24 cellular contexts compared by ENCODE assay signal in genomic region chr1:99634971-99635624, GRCh38. TPM values are rescaled to one million over a fixed set of nuclear protein-coding genes. Genes with fewer than 3 reads are reported as not detected.
DNase-seq lines count a peak whose midpoint lies in the region; ATAC-seq, FAIRE-seq and TF ChIP-seq lines count a peak whose summit lies in the region.
"Had no signal": no experiment of that assay in that cellular context is flagged by ENCODE, and none has a peak within 500 bp of the region (broad histone marks: within the 10 kb centered on the region; RNA-seq: fewer than 3 reads in every experiment).

No MANE protein-coding gene starts in this region.

- H3K27ac Mint-ChIP-seq in nephron, result peak overlapping the region in 2 of 3 experiments; percentile 6 to 33
- H3K27ac Mint-ChIP-seq: CD4-positive, alpha-beta memory T cell had no signal

- H3K9me3 Mint-ChIP-seq in nephron, result no peaks in the 10 kb centered on the region
- H3K9me3 Mint-ChIP-seq in activated T-cell treated with anti-CD3 and anti-CD28 coated beads, Interleukin-2, amount 50 U/mL, for 4 hours, result no peaks in the 10 kb centered on the region
- H3K9me3 Mint-ChIP-seq: CD4-positive, alpha-beta memory T cell had no signal

- no peak overlapping the region for H3K4me3 Mint-ChIP-seq in nephron
- H3K4me3 Mint-ChIP-seq in activated T-cell treated with anti-CD3 and anti-CD28 coated beads, Interleukin-2, amount 50 U/mL, for 4 hours, result no peak overlapping the region
- H3K4me3 Mint-ChIP-seq: CD4-positive, alpha-beta memory T cell had no signal

- no peak for TF ChIP-seq POLR2A in A549 (IDR thresholded peaks at IDR 0.05; ENCODE audit: low read length)

- peaks cover 26% of the 10 kb centered on the region for H3K4me1 Mint-ChIP-seq in nephron
- H3K4me1 Mint-ChIP-seq in activated T-cell treated with anti-CD3 and anti-CD28 coated beads, Interleukin-2, amount 50 U/mL, for 4 hours (ENCODE audit: low read depth), result no peaks in the 10 kb centered on the region
- H3K4me1 Mint-ChIP-seq: CD4-positive, alpha-beta memory T cell had no signal

- WGBS in A549 (ENCODE audit: missing lambda C conversion rate), result 81% methylated on average over 3 of the region's 3 CpGs

- ATAC-seq in A549 (no peak), HG02870 (IDR thresholded peaks at IDR 0.05; ENCODE audit: unreplicated experiment) (no peak), GM21528 (IDR thresholded peaks at IDR 0.05; ENCODE audit: low FRiP score, unreplicated experiment) (no peak)
- ATAC-seq in activated T-cell treated with anti-CD3 and anti-CD28 coated beads, Interleukin-2, amount 50 U/mL, for 4 hours, result no peak
- ATAC-seq: HCT116 had no signal

- DNase-seq in A549 (ENCODE audit: low read depth in 1 of 2, low spot score in 1 of 2) (no peak), D721Med (ENCODE audit: insufficient read length, low spot score) (no peak), astrocyte of the spinal cord (ENCODE audit: low read depth, low spot score) (peak; percentile 47)
- DNase-seq in activated T-cell treated with anti-CD3 and anti-CD28 coated beads, Interleukin-2, amount 50 U/mL, for 4 hours, result no peak
- DNase-seq: ACHN; CD4-positive, alpha-beta memory T cell; DMS153; GOT3; Kasumi-1; MM.1S; NCI-H1048; NCI-H1436 treated with DMSO at 0.1 percent for 48 hours; NCI-H1930; NCI-H226; NCI-H524 treated with DMSO at 0.1 percent for 48 hours; Right ventricle myocardium superior; SK-N-SH had no signal

- TF ChIP-seq CTCF in A549 (IDR thresholded peaks at IDR 0.05), result no peak
- TF ChIP-seq CTCF in D721Med (IDR thresholded peaks at IDR 0.05; ENCODE audit: insufficient read depth, missing control alignments), result no peak
- no peak for TF ChIP-seq CTCF in astrocyte of the spinal cord (IDR thresholded peaks at IDR 0.05; ENCODE audit: low read depth, low read length)
- no peak for TF ChIP-seq CTCF in nephron (IDR thresholded peaks at IDR 0.05; ENCODE audit: unreplicated experiment in 3 of 3)

- no peak overlapping the region for H3K4me2 ChIP-seq in A549
- H3K4me2 ChIP-seq: BLaER1, SK-N-SH had no signal

- peak; percentile 7 for FAIRE-seq in A549 (lab: Jason Lieb, UNC)
- FAIRE-seq in D721Med (lab: Jason Lieb, UNC), result peak; percentile 53
- FAIRE-seq: GM12891 had no signal

- H3K4me3 ChIP-seq in A549 (no peak overlapping the region), astrocyte of the spinal cord (ENCODE audit: low read depth, low read length) (no peak overlapping the region)
- H3K4me3 ChIP-seq: BLaER1 had no signal

- TF ChIP-seq RAD21 in A549 (conservative IDR thresholded peaks at IDR 0.05 in 1 of 2, IDR thresholded peaks at IDR 0.05 in 1 of 2), result no peak

- in situ Hi-C loops in astrocyte of the spinal cord (cut with HindIII; ENCODE audit: low sequenced_read_pairs), result no loop called here

- H3K27me3 Mint-ChIP-seq in nephron (ENCODE audit: low read depth), result no peaks in the 10 kb centered on the region
- no peaks in the 10 kb centered on the region for H3K27me3 Mint-ChIP-seq in activated T-cell treated with anti-CD3 and anti-CD28 coated beads, Interleukin-2, amount 50 U/mL, for 4 hours (ENCODE audit: low read depth)

- H3K4me1 ChIP-seq in A549, result no peaks in the 10 kb centered on the region
- H3K4me1 ChIP-seq: BLaER1 had no signal

- no peak overlapping the region for H3K27ac ChIP-seq in A549
- H3K27ac ChIP-seq: BLaER1 had no signal

- no peak for TF ChIP-seq EP300 in A549 (IDR thresholded peaks at IDR 0.05)

- H3K9me3 ChIP-seq in A549, result no peaks in the 10 kb centered on the region
- H3K9me3 ChIP-seq: BLaER1, SK-N-SH had no signal

- CTCF ChIA-PET in A549 (lab: Yijun Ruan, JAX), result no interaction called here

- no peaks in the 10 kb centered on the region for H3K36me3 Mint-ChIP-seq in nephron (ENCODE audit: low read depth)
- H3K36me3 Mint-ChIP-seq in activated T-cell treated with anti-CD3 and anti-CD28 coated beads, Interleukin-2, amount 50 U/mL, for 4 hours (ENCODE audit: insufficient read depth), result no peaks in the 10 kb centered on the region
- H3K36me3 Mint-ChIP-seq: CD4-positive, alpha-beta memory T cell had no signal

- POLR2A ChIA-PET in A549 (lab: Yijun Ruan, JAX), result no interaction called here

TF ChIP-seq in A549, 52 proteins besides CTCF, POLR2A, EP300 and RAD21:
- no peak for TF ChIP-seq TFCP2L1 (CRISPR knock-in tag; IDR thresholded peaks at IDR 0.05)
- no peak for TF ChIP-seq JUNB (IDR thresholded peaks at IDR 0.05)
- no peak for TF ChIP-seq E2F6 (IDR thresholded peaks at IDR 0.05; ENCODE audit: borderline replicate concordance, low read depth)
- no peak for TF ChIP-seq HMGXB4 (CRISPR knock-in tag; IDR thresholded peaks at IDR 0.05; ENCODE audit: borderline replicate concordance)
- TF ChIP-seq ZSCAN20 (CRISPR knock-in tag; IDR thresholded peaks at IDR 0.05), result no peak
- no peak for TF ChIP-seq TP53 (CRISPR knock-in tag; IDR thresholded peaks at IDR 0.05)
- no peak for TF ChIP-seq KDM5A (IDR thresholded peaks at IDR 0.05)
- no peak for TF ChIP-seq SREBF2 (IDR thresholded peaks at IDR 0.05)
- no peak for TF ChIP-seq REST (IDR thresholded peaks at IDR 0.05)
- TF ChIP-seq RARB (CRISPR knock-in tag; IDR thresholded peaks at IDR 0.05), result no peak
- TF ChIP-seq EHMT2 (IDR thresholded peaks at IDR 0.05; ENCODE audit: low read depth), result no peak
- TF ChIP-seq RFX5 (IDR thresholded peaks at IDR 0.05), result no peak
- no peak for TF ChIP-seq ZFP36 (IDR thresholded peaks at IDR 0.05; ENCODE audit: borderline replicate concordance, partially characterized antibody)
- TF ChIP-seq ZNF302 (CRISPR knock-in tag; IDR thresholded peaks at IDR 0.05), result no peak
- TF ChIP-seq MYC (IDR thresholded peaks at IDR 0.05; ENCODE audit: borderline replicate concordance, low read length), result no peak
- no peak for TF ChIP-seq FOSL2 (IDR thresholded peaks at IDR 0.05)
- no peak for TF ChIP-seq FOSL2 (CRISPR knock-in tag; IDR thresholded peaks at IDR 0.05)
- TF ChIP-seq USF2 (IDR thresholded peaks at IDR 0.05), result no peak
- no peak for TF ChIP-seq CBX2 (IDR thresholded peaks at IDR 0.05; ENCODE audit: borderline replicate concordance, low read depth)
- TF ChIP-seq HDAC2 (IDR thresholded peaks at IDR 0.05), result no peak
- TF ChIP-seq HOXB5 (CRISPR knock-in tag; IDR thresholded peaks at IDR 0.05), result no peak

RNA-seq across cellular contexts. Expression of gene PALMD, which starts 10.8 kb away (rescaled TPM):
- polyA plus RNA-seq in A549 (2011; rRNA removed), result 0.92 and 1.2 TPM in 2 replicates
- 0.14 and 0.22 TPM in 2 replicates for polyA plus RNA-seq in A549 (2012; cell fraction: cytosol; rRNA removed)
- polyA plus RNA-seq in A549 (2012; cell fraction: nucleus; rRNA removed), result 0.23 and 0.24 TPM in 2 replicates
- 2.6 to 3.1 TPM (median 3.1 TPM) in 3 replicates for polyA plus RNA-seq in A549 (2017; fragmentation: RNase III; extraction: RNeasy Plus Mini Kit Qiagen cat#74134 plus additional on column Dnase treatment)
- polyA minus RNA-seq in A549 (2011; rRNA and poly(A)+ RNA removed), result 0.41 and 0.92 TPM in 2 replicates
- not detected for total RNA-seq in activated T-cell treated with anti-CD3 and anti-CD28 coated beads, Interleukin-2, amount 50 U/mL, for 4 hours
- total RNA-seq: CD4-positive, alpha-beta memory T cell; OCI-LY7 had no signal
- polyA plus RNA-seq: CD4-positive, alpha-beta memory T cell had no signal
